ENCODE assay signal across 1 cellular context in genomic region chr1:115088115-115088794, GRCh38.
TF ChIP-seq lines count a peak whose summit lies in the region.

No MANE protein-coding gene starts in this region.

TF ChIP-seq in SK-N-SH treated with all-trans-retinoic acid at 6 μM for 48 hours, 23 proteins besides CTCF, POLR2A, EP300 and RAD21 (continued from another document):
- TF ChIP-seq BACH2 (CRISPR knock-in tag; IDR thresholded peaks at IDR 0.05; ENCODE audit: borderline replicate concordance) (no peak), ZFP30 (CRISPR knock-in tag; IDR thresholded peaks at IDR 0.05) (no peak), OSR1 (CRISPR knock-in tag; IDR thresholded peaks at IDR 0.05) (no peak), PATZ1 (CRISPR knock-in tag; IDR thresholded peaks at IDR 0.05; ENCODE audit: borderline replicate concordance) (no peak), TOX (CRISPR knock-in tag; IDR thresholded peaks at IDR 0.05; ENCODE audit: borderline replicate concordance) (no peak), ZNF70 (CRISPR knock-in tag; IDR thresholded peaks at IDR 0.05) (no peak), ISL1 (CRISPR knock-in tag; IDR thresholded peaks at IDR 0.05) (no peak), RARB (CRISPR knock-in tag; IDR thresholded peaks at IDR 0.05) (no peak), CSDC2 (CRISPR knock-in tag; IDR thresholded peaks at IDR 0.05) (no peak), ZC3H10 (CRISPR knock-in tag; IDR thresholded peaks at IDR 0.05) (no peak)
- TF ChIP-seq, protein P1, sequence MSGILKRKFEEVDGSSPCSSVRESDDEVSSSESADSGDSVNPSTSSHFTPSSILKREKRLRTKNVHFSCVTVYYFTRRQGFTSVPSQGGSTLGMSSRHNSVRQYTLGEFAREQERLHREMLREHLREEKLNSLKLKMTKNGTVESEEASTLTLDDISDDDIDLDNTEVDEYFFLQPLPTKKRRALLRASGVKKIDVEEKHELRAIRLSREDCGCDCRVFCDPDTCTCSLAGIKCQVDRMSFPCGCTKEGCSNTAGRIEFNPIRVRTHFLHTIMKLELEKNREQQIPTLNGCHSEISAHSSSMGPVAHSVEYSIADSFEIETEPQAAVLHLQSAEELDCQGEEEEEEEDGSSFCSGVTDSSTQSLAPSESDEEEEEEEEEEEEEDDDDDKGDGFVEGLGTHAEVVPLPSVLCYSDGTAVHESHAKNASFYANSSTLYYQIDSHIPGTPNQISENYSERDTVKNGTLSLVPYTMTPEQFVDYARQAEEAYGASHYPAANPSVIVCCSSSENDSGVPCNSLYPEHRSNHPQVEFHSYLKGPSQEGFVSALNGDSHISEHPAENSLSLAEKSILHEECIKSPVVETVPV (CRISPR knock-in tag; IDR thresholded peaks at IDR 0.05), result no peak
